In genomic region chr10:102120142-102120986, GRCh38 we compare ENCODE assay signal across 8 cellular contexts. TPM values are rescaled to one million over a fixed set of nuclear protein-coding genes. Genes with fewer than 3 reads are reported as not detected.
DNase-seq lines count a peak whose midpoint lies in the region; ATAC-seq and TF ChIP-seq lines count a peak whose summit lies in the region.

TSS of gene LDB1 (minus strand) at chr10:102120368. CDS start at chr10:102120110, 258 bp downstream.

- peaks cover 31% of the 10 kb centered on the region for H3F3A ChIP-seq in smooth muscle cell (ENCODE audit: low read depth)

- CTCF ChIA-PET in activated B cell treated with CpG ODN at 0.5 μM for 24 hours (lab: Charles Lee), result no interaction called here

- H3K4me1 ChIP-seq in smooth muscle cell (ENCODE audit: low read depth), result peaks cover 51% of the 10 kb centered on the region

- H3K9ac ChIP-seq in smooth muscle cell (ENCODE audit: low read depth), result peak within 1 kb of the TSS; percentile 92

- H3K4me3 ChIP-seq in smooth muscle cell, result peak within 1 kb of the TSS; percentile 74

- H3K9me3 Mint-ChIP-seq in activated B cell treated with CpG ODN at 0.5 μM for 24 hours, result no peaks in the 10 kb centered on the region
- no peaks in the 10 kb centered on the region for H3K9me3 Mint-ChIP-seq in central memory CD8-positive, alpha-beta T cell

- ATAC-seq in HG02943 (IDR thresholded peaks at IDR 0.05; ENCODE audit: low read depth, unreplicated experiment), result peak; percentile 58
- peak; percentile 67 for ATAC-seq in activated B cell treated with CpG ODN at 0.5 μM for 24 hours (ENCODE audit: low read depth)
- peak; percentile 64 for ATAC-seq in central memory CD8-positive, alpha-beta T cell (replicated peaks; ENCODE audit: extremely low read depth, poor library complexity, severe bottlenecking)

- intact Hi-C loops in activated B cell treated with CpG ODN at 0.5 μM for 24 hours (cut with micrococcal nuclease), result loop anchor here (1.0 to 2.0 kb wide), 4 partner anchors 12 to 302 kb away; partner anchors contain the start of genes FBXL15, NOLC1 and OGA

- DNase-seq in NCI-H2029 (lab: John Stamatoyannopoulos, UW) (peak; percentile 23), NCI-H2029 treated with DMSO at 0.1 percent for 48 hours (lab: John Stamatoyannopoulos, UW) (no peak), NCI-H2196 (lab: John Stamatoyannopoulos, UW; ENCODE audit: unreplicated experiment) (peak; percentile 59), activated B cell treated with CpG ODN at 0.5 μM for 24 hours (peak; percentile 73), inferior parietal cortex (ENCODE audit: extremely low spot score) (peak; percentile 84), smooth muscle cell (lab: John Stamatoyannopoulos, UW; ENCODE audit: unreplicated experiment) (peak; percentile 64)
- DNase-seq in central memory CD8-positive, alpha-beta T cell (ENCODE audit: low spot score in 2 of 2), result peak; percentile 56 to 69

- TF ChIP-seq CTCF in activated B cell treated with CpG ODN at 0.5 μM for 24 hours (IDR thresholded peaks at IDR 0.05) (no peak), smooth muscle cell (IDR thresholded peaks at IDR 0.05; ENCODE audit: borderline replicate concordance, insufficient read depth, poor library complexity, severe bottlenecking) (no peak)

- peak within 1 kb of the TSS; percentile 94 for H3K27ac Mint-ChIP-seq in activated B cell treated with CpG ODN at 0.5 μM for 24 hours
- H3K27ac Mint-ChIP-seq in central memory CD8-positive, alpha-beta T cell (ENCODE audit: low read depth), result peak within 1 kb of the TSS; percentile 90

- H3K27me3 Mint-ChIP-seq in activated B cell treated with CpG ODN at 0.5 μM for 24 hours, result no peaks in the 10 kb centered on the region
- no peaks in the 10 kb centered on the region for H3K27me3 Mint-ChIP-seq in central memory CD8-positive, alpha-beta T cell

- H3K27me3 ChIP-seq in smooth muscle cell (ENCODE audit: low read depth), result no peaks in the 10 kb centered on the region

- POLR2A ChIA-PET in activated B cell treated with CpG ODN at 0.5 μM for 24 hours (lab: Charles Lee), result interaction anchor here (0.6 to 2.1 kb wide), 5 partner anchors 12 to 275 kb away, joined by 3 to 18 read pairs (median 3); partner anchors contain the start of genes NFKB2 and PPRC1

- peaks cover 37% of the 10 kb centered on the region for H3K79me2 ChIP-seq in smooth muscle cell (ENCODE audit: low read depth)

- H3K9me3 ChIP-seq in smooth muscle cell (replicated peaks; ENCODE audit: low read depth), result no peaks in the 10 kb centered on the region

- peaks cover 24% of the 10 kb centered on the region for H4K20me1 ChIP-seq in smooth muscle cell (ENCODE audit: low read depth)

- peak within 1 kb of the TSS; percentile 76 for H2AFZ ChIP-seq in smooth muscle cell (ENCODE audit: low read depth)

- WGBS in smooth muscle cell (ENCODE audit: low lambda C conversion rate), result under 1% methylated on average over 83 of the region's 104 CpGs

- H3K27ac ChIP-seq in smooth muscle cell (ENCODE audit: low read depth), result peak within 1 kb of the TSS; percentile 91

- H3K4me1 Mint-ChIP-seq in activated B cell treated with CpG ODN at 0.5 μM for 24 hours, result peaks cover 55% of the 10 kb centered on the region
- peaks cover 57% of the 10 kb centered on the region for H3K4me1 Mint-ChIP-seq in central memory CD8-positive, alpha-beta T cell

- H3K4me3 Mint-ChIP-seq in activated B cell treated with CpG ODN at 0.5 μM for 24 hours, result peak within 1 kb of the TSS; percentile 94
- H3K4me3 Mint-ChIP-seq in central memory CD8-positive, alpha-beta T cell, result peak within 1 kb of the TSS; percentile 91

- peaks cover 2% of the 10 kb centered on the region for H3K36me3 Mint-ChIP-seq in activated B cell treated with CpG ODN at 0.5 μM for 24 hours (ENCODE audit: low read depth)
- peaks cover 21% of the 10 kb centered on the region for H3K36me3 Mint-ChIP-seq in central memory CD8-positive, alpha-beta T cell (ENCODE audit: insufficient read depth)

- no peaks in the 10 kb centered on the region for H3K36me3 ChIP-seq in smooth muscle cell (ENCODE audit: low read depth)

- peak within 1 kb of the TSS; percentile 85 for H3K4me2 ChIP-seq in smooth muscle cell

RNA-seq across cellular contexts. Expression of gene LDB1, which starts in this region (rescaled TPM):
- total RNA-seq in activated B cell treated with CpG ODN at 0.5 μM for 24 hours, result 54.0 and 61.9 TPM in 2 replicates
- 52.5 and 56.3 TPM in 2 replicates for total RNA-seq in smooth muscle cell
- 34.4 and 42.9 TPM in 2 replicates for polyA plus RNA-seq in smooth muscle cell
